Comparison of ENCODE assay signal across 8 cellular contexts in genomic region chr1:234356615-234357269, GRCh38. TPM values are rescaled to one million over a fixed set of nuclear protein-coding genes. Genes with fewer than 3 reads are reported as not detected.
A peak's percentile ranks its signal among the peaks of the same experiment; 100 is the strongest.
DNase-seq lines count a peak whose midpoint lies in the region; ATAC-seq and TF ChIP-seq lines count a peak whose summit lies in the region.
"Not testable (repeated sequence)": the region's sequence is repeated elsewhere in the genome, so short reads cannot be mapped to it uniquely, and the experiment has no call there.

No MANE protein-coding gene starts in this region.

- H3K27ac Mint-ChIP-seq in CD8-positive, alpha-beta memory T cell: peak overlapping the region in 7 of 8 donors; percentile 85 to 94 (median 88)
- peak overlapping the region; percentile 82 for H3K27ac Mint-ChIP-seq in activated T-helper 2 cell treated with anti-CD3 and anti-CD28 coated beads, Interferon-gamma antibody, Interleukin-2, Interleukin-4, amounts not matched to agents 10 μg/mL and 5 μg/mL and 100 μg/mL, durations not matched to agents 14 hours and 24 hours and 36 hours

- not testable (repeated sequence) for H3K36me3 Mint-ChIP-seq in CD8-positive, alpha-beta memory T cell
- peaks cover 18% of the 10 kb centered on the region for H3K36me3 Mint-ChIP-seq in activated T-helper 2 cell treated with anti-CD3 and anti-CD28 coated beads, Interferon-gamma antibody, Interleukin-2, Interleukin-4, amounts not matched to agents 10 μg/mL and 5 μg/mL and 100 μg/mL, durations not matched to agents 14 hours and 24 hours and 36 hours (ENCODE audit: low read depth)

- H3K9ac ChIP-seq in endocrine pancreas (ENCODE audit: control insufficient read depth, insufficient read depth, low read length): peak overlapping the region; percentile 57

- not testable (repeated sequence) for H3K9me3 Mint-ChIP-seq in CD8-positive, alpha-beta memory T cell; activated T-helper 2 cell treated with anti-CD3 and anti-CD28 coated beads, Interferon-gamma antibody, Interleukin-2, Interleukin-4, amounts not matched to agents 10 μg/mL and 5 μg/mL and 100 μg/mL, durations not matched to agents 14 hours and 24 hours and 36 hours

- not testable (repeated sequence) for H3K27me3 ChIP-seq in CD8-positive, alpha-beta memory T cell (ENCODE audit: insufficient read depth, low read length, poor library complexity, severe bottlenecking); endocrine pancreas (ENCODE audit: control insufficient read depth, insufficient read depth, low read length)

- peaks cover 3 to 13% of the 10 kb centered on the region in 2 donors for H3K27me3 Mint-ChIP-seq in CD8-positive, alpha-beta memory T cell
- H3K27me3 Mint-ChIP-seq in activated T-helper 2 cell treated with anti-CD3 and anti-CD28 coated beads, Interferon-gamma antibody, Interleukin-2, Interleukin-4, amounts not matched to agents 10 μg/mL and 5 μg/mL and 100 μg/mL, durations not matched to agents 14 hours and 24 hours and 36 hours (ENCODE audit: low read depth): peaks cover 17% of the 10 kb centered on the region

- intact Hi-C loops in activated T-helper 2 cell treated with anti-CD3 and anti-CD28 coated beads, Interferon-gamma antibody, Interleukin-2, Interleukin-4, amounts not matched to agents 10 μg/mL and 5 μg/mL and 100 μg/mL, durations not matched to agents 14 hours and 24 hours and 36 hours (cut with micrococcal nuclease): loop anchor here (1.0 kb wide), 1 partner anchor 17 kb away; the partner anchor contains the start of gene COA6
- intact Hi-C loops in mucosa of descending colon (cut with DNase I, micrococcal nuclease): not testable (repeated sequence)

- peak overlapping the region; percentile 54 for H3K4me3 ChIP-seq in CD8-positive, alpha-beta memory T cell (ENCODE audit: low read length)
- peak overlapping the region; percentile 79 for H3K4me3 ChIP-seq in endocrine pancreas (ENCODE audit: control insufficient read depth, insufficient read depth, low read length)
- peak overlapping the region; percentile 12 for H3K4me3 ChIP-seq in mucosa of descending colon

- peaks cover 0 to 45% (median 7%) of the 10 kb centered on the region in 3 donors for H3K4me1 Mint-ChIP-seq in CD8-positive, alpha-beta memory T cell
- H3K4me1 Mint-ChIP-seq in activated T-helper 2 cell treated with anti-CD3 and anti-CD28 coated beads, Interferon-gamma antibody, Interleukin-2, Interleukin-4, amounts not matched to agents 10 μg/mL and 5 μg/mL and 100 μg/mL, durations not matched to agents 14 hours and 24 hours and 36 hours (ENCODE audit: low read depth): peaks cover 24% of the 10 kb centered on the region

- TF ChIP-seq CTCF in mucosa of descending colon (IDR thresholded peaks at IDR 0.05): not testable (repeated sequence)

- H3K27ac ChIP-seq in CD8-positive, alpha-beta memory T cell (ENCODE audit: low read depth, low read length): peak overlapping the region; percentile 14

- CTCF ChIA-PET in CD8-positive, alpha-beta memory T cell (lab: Charles Lee): interaction anchor here (1.0 to 2.7 kb wide), 5 partner anchors 15 to 47 kb away, joined by 3 to 6 read pairs (median 4); partner anchors contain the start of gene COA6
- CTCF ChIA-PET in HEK293T (lab: Yijun Ruan, JAX): not testable (repeated sequence)

- POLR2A ChIA-PET in CD8-positive, alpha-beta memory T cell (lab: Charles Lee): interaction anchor here (2.1 kb wide), 1 partner anchor 17 kb away, joined by 22 read pairs; the partner anchor contains the start of gene COA6
- POLR2A ChIA-PET in HEK293T (lab: Yijun Ruan, JAX): interaction anchor here (3.2 kb wide), 1 partner anchor 17 kb away, joined by 16 read pairs; the partner anchor contains the start of gene COA6

- H3K4me1 ChIP-seq in CD8-positive, alpha-beta memory T cell (ENCODE audit: insufficient read depth, low read length); endocrine pancreas (ENCODE audit: control insufficient read depth, insufficient read depth, low read length); mucosa of descending colon (ENCODE audit: low read depth): not testable (repeated sequence)

- not testable (repeated sequence) for H3K9me3 ChIP-seq in CD8-positive, alpha-beta memory T cell (ENCODE audit: low read length); endocrine pancreas (ENCODE audit: control insufficient read depth, low read length); mucosa of descending colon

- H3K4me3 Mint-ChIP-seq in CD8-positive, alpha-beta memory T cell: peak overlapping the region in 6 of 7 donors; percentile 80 to 92 (median 86)
- peak overlapping the region; percentile 90 for H3K4me3 Mint-ChIP-seq in activated T-helper 2 cell treated with anti-CD3 and anti-CD28 coated beads, Interferon-gamma antibody, Interleukin-2, Interleukin-4, amounts not matched to agents 10 μg/mL and 5 μg/mL and 100 μg/mL, durations not matched to agents 14 hours and 24 hours and 36 hours (ENCODE audit: low read depth)

- peak; percentile 89 for ATAC-seq in mucosa of descending colon

- DNase-seq in CD8-positive, alpha-beta memory T cell: peak; percentile 21 to 80 (median 48)
- not testable (repeated sequence) for DNase-seq in HEK293T (ENCODE audit: extremely low spot score)
- peak; percentile 39 to 57 for DNase-seq in NCI-H1930 (lab: John Stamatoyannopoulos, UW)
- peak; percentile 13 to 43 (median 34) for DNase-seq in T-helper 1 cell
- peak; percentile 67 for DNase-seq in activated T-helper 2 cell treated with anti-CD3 and anti-CD28 coated beads, Interferon-gamma antibody, Interleukin-2, Interleukin-4, amounts not matched to agents 10 μg/mL and 5 μg/mL and 100 μg/mL, durations not matched to agents 14 hours and 24 hours and 36 hours (ENCODE audit: low spot score)
- DNase-seq in mucosa of descending colon: peak; percentile 58 to 87 (median 76)
- DNase-seq in stimulated activated CD4-positive, alpha-beta T cell treated with anti-CD3 and anti-CD28 coated beads, TNF-alpha, amount 100 ng/mL, for 24 hours (ENCODE audit: low read depth in 3 of 3): peak; percentile 11 to 46 (median 17)

- not testable (repeated sequence) for H3K36me3 ChIP-seq in CD8-positive, alpha-beta memory T cell (ENCODE audit: insufficient read depth, low read length); endocrine pancreas (ENCODE audit: control insufficient read depth, insufficient read depth, low read length); mucosa of descending colon (ENCODE audit: low read depth)

TF ChIP-seq in HEK293T, 16 proteins besides CTCF, POLR2A, EP300 and RAD21:
- peak; percentile 42; the same call in 1 of the 2 replicates for TF ChIP-seq L3MBTL2 (conservative IDR thresholded peaks at IDR 0.05)

RNA-seq across cellular contexts. Expression of gene COA6, which starts 16.5 kb away (rescaled TPM):
- 10 to 100 TPM; 49.1 to 51.9 TPM for total RNA-seq in CD8-positive, alpha-beta memory T cell
- polyA plus RNA-seq in CD8-positive, alpha-beta memory T cell: 40.1 TPM
- 60.3 and 63.6 TPM in 2 replicates for total RNA-seq in activated T-helper 2 cell treated with anti-CD3 and anti-CD28 coated beads, Interferon-gamma antibody, Interleukin-2, Interleukin-4, amounts not matched to agents 10 μg/mL and 5 μg/mL and 100 μg/mL, durations not matched to agents 14 hours and 24 hours and 36 hours
- total RNA-seq in mucosa of descending colon: 10 to 100 TPM; 29.6 to 33.1 (median 29.8) TPM

Comparison
In these comparisons a context has a peak if more than half of its experiments do, and no peak if none do; other contexts are left out.
1. H3K4me3 ChIP-seq: peak in every context shown above with its lines; median percentile 79 in endocrine pancreas; 54 in CD8-positive, alpha-beta memory T cell; 12 in mucosa of descending colon.